Comparison of ENCODE assay signal across 1 cellular context in the genomic region with DNA sequence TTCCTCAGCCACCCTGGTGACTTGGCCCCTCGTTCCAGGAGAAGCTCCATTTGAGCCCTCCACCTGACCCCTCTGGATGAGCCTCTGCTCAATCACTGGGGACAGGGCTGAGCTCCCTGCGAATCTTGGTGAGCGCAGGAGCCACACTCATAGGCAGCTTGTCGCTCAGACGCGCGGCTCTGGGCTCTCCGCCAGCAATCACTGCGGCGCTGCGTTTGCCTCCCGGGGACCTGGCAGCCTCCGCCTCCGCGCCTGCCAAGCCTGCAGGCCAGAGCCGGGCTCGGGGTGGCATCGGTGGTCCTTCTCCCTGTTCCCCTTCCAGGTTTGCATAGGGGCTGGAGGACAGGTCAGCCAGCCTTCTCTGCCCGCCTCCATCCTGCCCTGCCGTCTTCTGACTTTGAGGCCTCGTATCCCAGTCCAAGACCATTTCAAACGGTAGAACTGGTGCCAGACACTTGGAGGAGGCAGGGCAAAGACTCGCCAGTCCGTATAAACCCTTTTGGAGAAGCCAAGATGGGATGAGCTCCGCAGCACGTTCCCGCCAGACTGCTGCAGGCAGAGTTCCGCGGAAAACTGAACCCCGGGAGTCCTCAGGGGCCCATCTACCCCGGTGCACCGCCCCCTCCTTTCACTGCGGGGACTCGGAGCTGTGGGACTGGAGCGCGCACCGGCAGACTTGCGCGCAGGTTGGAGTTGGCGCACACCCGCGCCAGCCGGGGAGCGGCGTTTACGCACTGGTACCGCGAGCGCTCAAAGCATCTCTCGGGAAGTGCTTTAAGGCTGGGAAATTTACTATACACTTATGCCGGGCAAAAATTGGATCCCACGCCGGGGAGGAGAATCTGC.
TF ChIP-seq lines count a peak whose summit lies in the region.

No MANE protein-coding gene starts in this region.

TF ChIP-seq in H1, 55 proteins besides CTCF, POLR2A, EP300 and RAD21 (continued from another document):
- TF ChIP-seq, protein P1, sequence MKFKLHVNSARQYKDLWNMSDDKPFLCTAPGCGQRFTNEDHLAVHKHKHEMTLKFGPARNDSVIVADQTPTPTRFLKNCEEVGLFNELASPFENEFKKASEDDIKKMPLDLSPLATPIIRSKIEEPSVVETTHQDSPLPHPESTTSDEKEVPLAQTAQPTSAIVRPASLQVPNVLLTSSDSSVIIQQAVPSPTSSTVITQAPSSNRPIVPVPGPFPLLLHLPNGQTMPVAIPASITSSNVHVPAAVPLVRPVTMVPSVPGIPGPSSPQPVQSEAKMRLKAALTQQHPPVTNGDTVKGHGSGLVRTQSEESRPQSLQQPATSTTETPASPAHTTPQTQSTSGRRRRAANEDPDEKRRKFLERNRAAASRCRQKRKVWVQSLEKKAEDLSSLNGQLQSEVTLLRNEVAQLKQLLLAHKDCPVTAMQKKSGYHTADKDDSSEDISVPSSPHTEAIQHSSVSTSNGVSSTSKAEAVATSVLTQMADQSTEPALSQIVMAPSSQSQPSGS (IDR thresholded peaks at IDR 0.05; ENCODE audit: low read length): no peak
- TF ChIP-seq MAX (IDR thresholded peaks at IDR 0.05): 0 out of 2 replicates have a peak, but pooled peaks have one; percentile 8
- TF ChIP-seq YY1 (IDR thresholded peaks at IDR 0.05; ENCODE audit: low read depth, low read length): no peak
- peak; percentile 73 for TF ChIP-seq ASH2L (IDR thresholded peaks at IDR 0.05; ENCODE audit: low read length)
- TF ChIP-seq CEBPB (IDR thresholded peaks at IDR 0.05; ENCODE audit: low read depth, low read length): no peak
- TF ChIP-seq SP4 (IDR thresholded peaks at IDR 0.05; ENCODE audit: low read length): no peak
- no peak for TF ChIP-seq CREB1 (IDR thresholded peaks at IDR 0.05)
- no peak for TF ChIP-seq GABPA (IDR thresholded peaks at IDR 0.05; ENCODE audit: borderline replicate concordance, insufficient read depth, low read length)
- no peak for TF ChIP-seq TAF1 (IDR thresholded peaks at IDR 0.05; ENCODE audit: low read depth, low read length)
- peak; percentile 70 for TF ChIP-seq SUZ12 (IDR thresholded peaks at IDR 0.05; ENCODE audit: low read length)
- TF ChIP-seq POU5F1 (IDR thresholded peaks at IDR 0.05; ENCODE audit: low read depth, low read length): no peak
- TF ChIP-seq SIX5 (IDR thresholded peaks at IDR 0.05; ENCODE audit: low read depth, low read length): no peak
- TF ChIP-seq CHD2 (IDR thresholded peaks at IDR 0.05; ENCODE audit: low read length): no peak
- peak; percentile 61; the same call in 1 of the 2 replicates for TF ChIP-seq TEAD4 (IDR thresholded peaks at IDR 0.05; ENCODE audit: low read depth, low read length)
- TF ChIP-seq TCF12 (IDR thresholded peaks at IDR 0.05; ENCODE audit: low read depth, low read length): no peak
- no peak for TF ChIP-seq ZNF274 (IDR thresholded peaks at IDR 0.05; ENCODE audit: borderline replicate concordance, extremely low read depth, low read length)
- TF ChIP-seq RBBP5 (IDR thresholded peaks at IDR 0.05; ENCODE audit: borderline replicate concordance, low read depth, low read length): peak; percentile 68
TF ChIP-seq in H1: peak in this region for 8.
